23 cellular contexts compared by ENCODE assay signal in the genomic region with DNA sequence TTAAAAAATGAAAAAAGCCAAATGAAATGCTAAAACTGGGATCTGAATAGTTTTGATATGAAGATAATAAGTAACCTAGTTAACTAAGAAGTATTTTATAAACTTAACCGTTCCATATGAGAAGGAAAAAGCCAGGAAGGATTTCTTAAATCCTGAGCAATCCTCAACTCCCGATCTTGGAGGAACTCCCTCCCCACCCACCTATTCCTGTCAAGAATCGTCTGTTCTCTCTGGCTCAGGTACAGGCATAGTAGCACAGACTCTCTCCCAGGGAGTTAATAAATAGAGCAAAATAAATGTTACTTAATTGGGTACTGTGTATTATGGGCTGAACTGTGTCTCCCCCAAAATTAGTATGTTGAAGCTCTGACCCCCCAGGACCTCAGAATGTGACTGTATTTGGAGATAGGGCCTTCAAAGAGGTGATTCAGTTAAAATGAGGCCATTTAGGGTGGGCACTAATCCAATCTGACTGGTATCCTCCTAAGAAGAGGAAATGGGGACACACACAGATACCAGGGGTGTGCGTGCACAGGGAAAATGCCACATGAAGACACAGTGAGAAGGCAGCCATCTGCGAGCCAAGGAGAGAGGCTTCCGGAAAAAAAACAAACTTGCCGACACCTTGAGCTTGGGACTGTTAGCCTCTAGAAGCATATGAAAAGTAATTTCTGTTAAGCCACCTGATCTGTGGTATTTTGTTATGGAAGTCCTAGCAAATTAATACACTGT. TPM values are rescaled to one million over a fixed set of nuclear protein-coding genes. Genes with fewer than 3 reads are reported as not detected.
DNase-seq lines count a peak whose midpoint lies in the region; ATAC-seq and TF ChIP-seq lines count a peak whose summit lies in the region.
"Had no signal": no experiment of that assay in that cellular context is flagged by ENCODE, and none has a peak within 500 bp of the region (broad histone marks: within the 10 kb centered on the region; RNA-seq: fewer than 3 reads in every experiment).

No MANE protein-coding gene starts in this region.

- H3K27me3 ChIP-seq in brain microvascular endothelial cell (replicated peaks) = no peaks in the 10 kb centered on the region
- no peaks in the 10 kb centered on the region for H3K27me3 ChIP-seq in left lung
- H3K27me3 ChIP-seq in stomach smooth muscle (ENCODE audit: control insufficient read depth in 1 of 2, insufficient read depth in 2 of 2, low read length in 2 of 2) = no peaks in the 10 kb centered on the region
- H3K27me3 ChIP-seq: BE2C, right atrium auricular region had no signal

- no peak for TF ChIP-seq CTCF in brain microvascular endothelial cell (IDR thresholded peaks at IDR 0.05; ENCODE audit: low read depth, low read length, missing control alignments)
- no peak for TF ChIP-seq CTCF in left lung (IDR thresholded peaks at IDR 0.05)

- DNase-seq in activated CD8-positive, alpha-beta memory T cell treated with anti-CD3 and anti-CD28 coated beads, Interleukin-2, amount 50 U/mL, for 48 hours = peak; percentile 22
- DNase-seq in activated CD8-positive, alpha-beta memory T cell treated with anti-CD3 and anti-CD28 coated beads for 24 hours = no peak
- no peak for DNase-seq in brain microvascular endothelial cell
- no peak for DNase-seq in left lung
- no peak for DNase-seq in kidney tubule cell (ENCODE audit: low spot score)
- DNase-seq: activated CD4-positive, alpha-beta T cell treated with anti-CD3 and anti-CD28 coated beads, Interleukin-2, amount 50 U/mL, for 1 hour; activated effector memory CD4-positive, alpha-beta T cell treated with Interleukin-2 at 50 U/mL for 16 hours; activated naive CD8-positive, alpha-beta T cell treated with anti-CD3 and anti-CD28 coated beads, Interleukin-2, amount 50 U/mL, for 24 hours; BE2C; islet precursor cell; NCI-H1105 treated with DMSO at 0.1 percent for 48 hours; NCI-H2081 treated with DMSO at 0.1 percent for 48 hours; NCI-H446; OCI-M1; stimulated activated naive CD8-positive, alpha-beta T cell treated with anti-CD3 and anti-CD28 coated beads, Interleukin-15, amount 100 ng/mL, for 72 hours; T-helper 1 cell had no signal

- H3K4me3 ChIP-seq in brain microvascular endothelial cell (ENCODE audit: low read depth, low read length) (no peak overlapping the region), left lung (no peak overlapping the region), stomach smooth muscle (ENCODE audit: low read length in 2 of 2) (peak overlapping the region; percentile 56 to 64)
- H3K4me3 ChIP-seq: GM12878, lung, right atrium auricular region had no signal

- intact Hi-C loops in left lung (cut with DNase I) = no loop called here

- no peaks in the 10 kb centered on the region for H3K9me3 ChIP-seq in left lung
- H3K9me3 ChIP-seq in stomach smooth muscle (ENCODE audit: control insufficient read depth in 2 of 2, low read length in 2 of 2) = no peaks in the 10 kb centered on the region
- H3K9me3 ChIP-seq: BE2C, right atrium auricular region had no signal

- in situ Hi-C loops in brain microvascular endothelial cell (cut with HindIII; ENCODE audit: low pct_ligation_motif_present, low sequenced_read_pairs) = no loop called here

- ATAC-seq in left lung = peak; percentile 40
- ATAC-seq in GM21529 (IDR thresholded peaks at IDR 0.05; ENCODE audit: unreplicated experiment) = no peak
- no peak for ATAC-seq in HG03039 (IDR thresholded peaks at IDR 0.05; ENCODE audit: unreplicated experiment)
- ATAC-seq: activated naive CD8-positive, alpha-beta T cell treated with anti-CD3 and anti-CD28 coated beads, Interleukin-2, amount 50 U/mL, for 24 hours; GM12878; stimulated activated naive CD8-positive, alpha-beta T cell treated with anti-CD3 and anti-CD28 coated beads, Interleukin-15, amount 100 ng/mL, for 72 hours had no signal

- H3K9ac ChIP-seq in stomach smooth muscle (ENCODE audit: low read length in 2 of 2) = peak overlapping the region; percentile 52 to 59

- H3K27ac ChIP-seq in brain microvascular endothelial cell = peak overlapping the region; percentile 25
- peak overlapping the region; percentile 9 to 26 for H3K27ac ChIP-seq in left lung
- peak overlapping the region; percentile 49 for H3K27ac ChIP-seq in stomach smooth muscle (ENCODE audit: low read length)
- H3K27ac ChIP-seq: 22Rv1, right atrium auricular region had no signal

- peaks cover 0 to under 1% of the 10 kb centered on the region in 2 donors for H3K4me1 ChIP-seq in left lung
- peaks cover 4% of the 10 kb centered on the region for H3K4me1 ChIP-seq in stomach smooth muscle (ENCODE audit: control insufficient read depth, insufficient read depth, low read length)
- H3K4me1 ChIP-seq: BE2C, right atrium auricular region had no signal

- H3K36me3 ChIP-seq in brain microvascular endothelial cell (replicated peaks) = no peaks in the 10 kb centered on the region
- H3K36me3 ChIP-seq in left lung = no peaks in the 10 kb centered on the region
- no peaks in the 10 kb centered on the region for H3K36me3 ChIP-seq in stomach smooth muscle (ENCODE audit: control insufficient read depth in 2 of 2, insufficient read depth in 2 of 2, low read length in 2 of 2)
- H3K36me3 ChIP-seq: right atrium auricular region had no signal

RNA-seq across cellular contexts. Expression of gene PUS7, which starts 28.7 kb away (rescaled TPM):
- 10 to 100 TPM; 10.3 to 16.6 TPM for total RNA-seq in left lung

RNA-seq across cellular contexts. Expression of gene RINT1, which starts 38.6 kb away (rescaled TPM):
- total RNA-seq in left lung = 10 to 100 TPM; 15.0 to 15.9 TPM

Comparison
In these comparisons a context has a peak if more than half of its experiments do, and no peak if none do; other contexts are left out.
1. H3K4me3 ChIP-seq: peak in stomach smooth muscle (2 of 2); none in brain microvascular endothelial cell (single experiment) and left lung (0 of 2).
2. Peak in every context shown above with its lines, with median percentiles within 50 percentile points of each other: H3K27ac ChIP-seq.